In the genomic region with DNA sequence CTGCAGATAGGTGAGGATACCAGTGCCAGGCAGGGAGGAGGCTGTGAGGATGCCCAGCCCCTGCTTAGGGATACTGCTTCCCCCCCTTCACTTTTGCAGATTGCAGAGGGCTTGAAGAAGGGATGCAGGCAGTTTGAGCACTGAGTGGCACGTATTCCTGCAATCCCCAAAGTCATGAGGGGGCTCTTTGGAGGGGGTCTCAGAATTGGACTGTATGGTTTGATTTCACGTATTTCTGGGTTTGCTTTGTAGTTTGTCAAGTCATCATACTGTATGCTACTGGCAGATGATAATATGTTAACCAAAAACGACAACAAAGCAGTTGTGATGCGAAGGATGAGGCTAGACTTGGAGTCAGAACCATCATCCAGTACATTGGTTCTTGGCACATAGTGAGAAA, we compare ENCODE assay signal across 26 cellular contexts.
"Had no signal": no experiment of that assay in that cellular context is flagged by ENCODE, and none has a peak within 500 bp of the region (broad histone marks: within the 10 kb centered on the region; RNA-seq: fewer than 3 reads in every experiment).

No MANE protein-coding gene starts in this region.

- H3K27me3 ChIP-seq: ascending aorta, colonic mucosa, MG63 had no signal

- FAIRE-seq: TTC549 had no signal

- H3K4me2 ChIP-seq: PC-9 had no signal

- H3K27me3 Mint-ChIP-seq: brain had no signal

- H3K36me3 ChIP-seq: ascending aorta, colonic mucosa, MG63 had no signal

- DNase-seq: activated CD4-positive, alpha-beta memory T cell treated with anti-CD3 and anti-CD28 coated beads for 36 hours; activated CD4-positive, alpha-beta T cell treated with anti-CD3 and anti-CD28 coated beads, Interleukin-2, amount 10 ng/mL, durations not matched to agents 7 days and 5 days; activated CD4-positive, CD25-positive, alpha-beta regulatory T cell; activated CD8-positive, alpha-beta memory T cell treated with anti-CD3 and anti-CD28 coated beads for 24 hours; activated effector memory CD4-positive, alpha-beta T cell treated with anti-CD3 and anti-CD28 coated beads, Interleukin-2, amount 50 U/mL, for 16 hours; activated naive CD4-positive, alpha-beta T cell treated with Interleukin-2 at 50 U/mL for 16 hours; activated naive CD8-positive, alpha-beta T cell treated with anti-CD3 and anti-CD28 coated beads, Interleukin-2, amount 50 U/mL, for 24 hours; activated T-cell treated with anti-CD3 and anti-CD28 coated beads, Interleukin-2, amount 50 U/mL, for 4 hours; caudate nucleus; colonic mucosa; NCI-H1105 treated with DMSO at 0.1 percent for 48 hours; NCI-H1436 treated with DMSO at 0.1 percent for 48 hours; NCI-H187; NCI-H2081 treated with DMSO at 0.1 percent for 48 hours; NCI-H446; NCI-H524; SHP77 treated with DMSO at 0.1 percent for 48 hours; T-helper 17 cell; T1000 had no signal

- ATAC-seq: activated naive CD4-positive, alpha-beta T cell treated with anti-CD3 and anti-CD28 coated beads, Interleukin-2, amount 50 U/mL, for 72 hours; activated naive CD8-positive, alpha-beta T cell treated with anti-CD3 and anti-CD28 coated beads, Interleukin-2, amount 50 U/mL, for 24 hours; activated T-cell treated with anti-CD3 and anti-CD28 coated beads, Interleukin-2, amount 50 U/mL, for 4 hours; T-helper 17 cell had no signal

- H3K27ac ChIP-seq: ascending aorta, colonic mucosa, PC-9, VCaP had no signal

- H3K27ac Mint-ChIP-seq: activated CD4-positive, alpha-beta memory T cell treated with anti-CD3 and anti-CD28 coated beads for 36 hours; activated CD4-positive, alpha-beta T cell treated with anti-CD3 and anti-CD28 coated beads, Interleukin-2, amount 10 ng/mL, durations not matched to agents 7 days and 5 days; activated naive CD4-positive, alpha-beta T cell treated with anti-CD3 and anti-CD28 coated beads, Interleukin-2, amount 50 U/mL, for 72 hours; activated naive CD8-positive, alpha-beta T cell treated with anti-CD3 and anti-CD28 coated beads, Interleukin-2, amount 50 U/mL, for 24 hours; brain; T-helper 17 cell had no signal

- H3K4me3 Mint-ChIP-seq: activated CD4-positive, alpha-beta memory T cell treated with anti-CD3 and anti-CD28 coated beads for 36 hours; activated CD4-positive, alpha-beta T cell treated with anti-CD3 and anti-CD28 coated beads, Interleukin-2, amount 10 ng/mL, durations not matched to agents 7 days and 5 days; activated naive CD8-positive, alpha-beta T cell treated with anti-CD3 and anti-CD28 coated beads, Interleukin-2, amount 50 U/mL, for 24 hours; activated T-cell treated with anti-CD3 and anti-CD28 coated beads, Interleukin-2, amount 50 U/mL, for 4 hours; brain; T-helper 17 cell had no signal

- H3K9me3 ChIP-seq: ascending aorta, colonic mucosa, MG63 had no signal

- H3K9me3 Mint-ChIP-seq: activated CD4-positive, alpha-beta memory T cell treated with anti-CD3 and anti-CD28 coated beads for 36 hours; activated CD4-positive, alpha-beta T cell treated with anti-CD3 and anti-CD28 coated beads, Interleukin-2, amount 10 ng/mL, durations not matched to agents 7 days and 5 days; activated naive CD4-positive, alpha-beta T cell treated with anti-CD3 and anti-CD28 coated beads, Interleukin-2, amount 50 U/mL, for 72 hours; activated naive CD8-positive, alpha-beta T cell treated with anti-CD3 and anti-CD28 coated beads, Interleukin-2, amount 50 U/mL, for 24 hours; activated T-cell treated with anti-CD3 and anti-CD28 coated beads, Interleukin-2, amount 50 U/mL, for 4 hours; brain had no signal

- H2AFZ ChIP-seq: PC-9 had no signal

- H3K4me1 ChIP-seq: ascending aorta, colonic mucosa had no signal

- H3K36me3 Mint-ChIP-seq: activated CD4-positive, alpha-beta memory T cell treated with anti-CD3 and anti-CD28 coated beads for 36 hours; activated naive CD4-positive, alpha-beta T cell treated with anti-CD3 and anti-CD28 coated beads, Interleukin-2, amount 50 U/mL, for 72 hours; brain had no signal

- H3K4me3 ChIP-seq: ascending aorta, colonic mucosa, MG63, PC-9 had no signal
